Comparison of ENCODE assay signal across 16 cellular contexts in genomic region chr7:24503511-24503910, GRCh38.
"Had no signal": no experiment of that assay in that cellular context is flagged by ENCODE, and none has a peak within 500 bp of the region (broad histone marks: within the 10 kb centered on the region; RNA-seq: fewer than 3 reads in every experiment).

No MANE protein-coding gene starts in this region.

- H3K27me3 Mint-ChIP-seq: activated naive CD4-positive, alpha-beta T cell treated with anti-CD3 and anti-CD28 coated beads, Interleukin-2, amount 50 U/mL, for 24 hours; central memory CD8-positive, alpha-beta T cell; dendritic cell treated with granulocyte-macrophage colony-stimulating factor and Interleukin-4, amounts not matched to agents 40 ng/mL and 50 ng/mL, for 4 days had no signal

- H3K36me3 ChIP-seq: neutrophil, spleen, transverse colon had no signal

- H3K27ac Mint-ChIP-seq: activated B cell treated with CpG ODN at 0.5 μM for 24 hours; activated CD4-positive, alpha-beta T cell treated with anti-CD3 and anti-CD28 coated beads, Interleukin-2, amount 10 ng/mL, durations not matched to agents 7 days and 5 days; activated naive CD4-positive, alpha-beta T cell treated with anti-CD3 and anti-CD28 coated beads, Interleukin-2, amount 50 U/mL, for 24 hours; dendritic cell treated with granulocyte-macrophage colony-stimulating factor and Interleukin-4, amounts not matched to agents 40 ng/mL and 50 ng/mL, for 4 days; stimulated activated memory B cell treated with anti-CD40 and anti-IgM and Interleukin-4, amounts not matched to agents 10 μg/mL and 1 μg/mL and 100 μg/mL, for 72 hours had no signal

- ATAC-seq: right cardiac atrium; stimulated activated memory B cell treated with anti-CD40 and anti-IgM and Interleukin-4, amounts not matched to agents 10 μg/mL and 1 μg/mL and 100 μg/mL, for 72 hours had no signal

- H3K9me3 Mint-ChIP-seq: activated B cell treated with CpG ODN at 0.5 μM for 24 hours; activated CD4-positive, alpha-beta T cell treated with anti-CD3 and anti-CD28 coated beads, Interleukin-2, amount 10 ng/mL, durations not matched to agents 7 days and 5 days; activated naive CD4-positive, alpha-beta T cell treated with anti-CD3 and anti-CD28 coated beads, Interleukin-2, amount 50 U/mL, for 24 hours; central memory CD8-positive, alpha-beta T cell; dendritic cell treated with granulocyte-macrophage colony-stimulating factor and Interleukin-4, amounts not matched to agents 40 ng/mL and 50 ng/mL, for 4 days; stimulated activated memory B cell treated with anti-CD40 and anti-IgM and Interleukin-4, amounts not matched to agents 10 μg/mL and 1 μg/mL and 100 μg/mL, for 72 hours had no signal

- H3K36me3 Mint-ChIP-seq: activated naive CD4-positive, alpha-beta T cell treated with anti-CD3 and anti-CD28 coated beads, Interleukin-2, amount 50 U/mL, for 24 hours; brain; stimulated activated memory B cell treated with anti-CD40 and anti-IgM and Interleukin-4, amounts not matched to agents 10 μg/mL and 1 μg/mL and 100 μg/mL, for 72 hours had no signal

- DNase-seq: activated B cell treated with CpG ODN at 0.5 μM for 24 hours; activated CD4-positive, alpha-beta T cell treated with anti-CD3 and anti-CD28 coated beads, Interleukin-2, amount 10 ng/mL, durations not matched to agents 7 days and 5 days; hippocampal formation; kidney glomerular epithelial cell; posterior cingulate gyrus; right cardiac atrium; spleen; stimulated activated CD4-positive, alpha-beta T cell treated with anti-CD3 and anti-CD28 coated beads, Interleukin-1b, Interleukin-23, amount 100 ng/mL, for 48 hours; transverse colon had no signal

- H3K9me3 ChIP-seq: neutrophil, spleen, transverse colon had no signal

- H3K4me1 ChIP-seq: spleen, transverse colon had no signal

- H3K27ac ChIP-seq: neutrophil, spleen, transverse colon had no signal

- H3K4me3 ChIP-seq: spleen, transverse colon had no signal

- H3K27me3 ChIP-seq: neutrophil had no signal

- H3K4me1 Mint-ChIP-seq: activated B cell treated with CpG ODN at 0.5 μM for 24 hours; activated naive CD4-positive, alpha-beta T cell treated with anti-CD3 and anti-CD28 coated beads, Interleukin-2, amount 50 U/mL, for 24 hours; central memory CD8-positive, alpha-beta T cell; stimulated activated memory B cell treated with anti-CD40 and anti-IgM and Interleukin-4, amounts not matched to agents 10 μg/mL and 1 μg/mL and 100 μg/mL, for 72 hours had no signal

- H3K4me3 Mint-ChIP-seq: activated B cell treated with CpG ODN at 0.5 μM for 24 hours; activated CD4-positive, alpha-beta T cell treated with anti-CD3 and anti-CD28 coated beads, Interleukin-2, amount 10 ng/mL, durations not matched to agents 7 days and 5 days; activated naive CD4-positive, alpha-beta T cell treated with anti-CD3 and anti-CD28 coated beads, Interleukin-2, amount 50 U/mL, for 24 hours; brain; central memory CD8-positive, alpha-beta T cell; dendritic cell treated with granulocyte-macrophage colony-stimulating factor and Interleukin-4, amounts not matched to agents 40 ng/mL and 50 ng/mL, for 4 days; stimulated activated memory B cell treated with anti-CD40 and anti-IgM and Interleukin-4, amounts not matched to agents 10 μg/mL and 1 μg/mL and 100 μg/mL, for 72 hours had no signal

- FAIRE-seq: TTC549 had no signal
